Comparison of ENCODE assay signal across 16 cellular contexts in the genomic region with DNA sequence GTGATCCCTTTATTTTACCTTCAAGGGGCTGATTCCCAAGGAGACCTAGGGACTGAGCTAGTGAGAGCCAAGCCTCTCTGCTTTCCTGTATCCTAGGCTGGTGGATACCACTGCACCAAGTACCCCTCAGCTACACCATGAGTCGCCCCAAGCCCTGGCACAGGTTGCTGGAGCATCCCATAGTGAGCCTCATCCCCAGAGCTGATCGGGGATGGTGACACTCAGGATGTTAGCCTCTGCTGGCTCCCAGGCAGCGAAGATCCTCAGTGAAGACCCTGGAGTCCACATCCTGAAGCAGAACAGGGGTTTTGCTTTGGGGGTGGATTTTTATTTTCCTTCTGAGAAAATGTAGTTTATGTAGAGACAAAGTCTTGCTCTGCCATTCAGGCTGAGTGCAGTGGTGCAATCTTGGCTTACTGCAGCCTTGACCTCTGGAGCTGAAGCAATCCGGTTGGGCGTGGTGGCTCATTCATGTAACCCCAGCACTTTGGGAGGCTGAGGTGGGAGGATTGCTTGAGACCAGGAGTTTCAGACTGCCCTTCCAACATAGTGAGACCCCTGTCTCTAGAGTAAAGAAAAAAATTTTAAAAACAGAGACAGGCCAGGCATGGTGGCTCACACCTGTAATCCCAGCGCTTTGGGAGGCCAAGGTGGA. TPM values are rescaled to one million over a fixed set of nuclear protein-coding genes. Genes with fewer than 3 reads are reported as not detected.
DNase-seq lines count a peak whose midpoint lies in the region; ATAC-seq, FAIRE-seq and TF ChIP-seq lines count a peak whose summit lies in the region.
"Had no signal": no experiment of that assay in that cellular context is flagged by ENCODE, and none has a peak within 500 bp of the region (broad histone marks: within the 10 kb centered on the region; RNA-seq: fewer than 3 reads in every experiment).

No MANE protein-coding gene starts in this region.

- no peak overlapping the region for H3K4me3 Mint-ChIP-seq in activated CD8-positive, alpha-beta T cell treated with anti-CD3 and anti-CD28 coated beads for 36 hours
- H3K4me3 Mint-ChIP-seq: CD4-positive, alpha-beta T cell had no signal

- H3K4me1 ChIP-seq in mucosa of descending colon (ENCODE audit: low read depth) (no peaks in the 10 kb centered on the region), tibial artery (no peaks in the 10 kb centered on the region)

- peaks cover 2% of the 10 kb centered on the region for H3K27me3 Mint-ChIP-seq in activated CD8-positive, alpha-beta T cell treated with anti-CD3 and anti-CD28 coated beads for 36 hours
- H3K27me3 Mint-ChIP-seq: CD4-positive, alpha-beta T cell had no signal

- H3K36me3 Mint-ChIP-seq in activated CD8-positive, alpha-beta T cell treated with anti-CD3 and anti-CD28 coated beads for 36 hours (ENCODE audit: low read depth) = peaks cover 26% of the 10 kb centered on the region

- POLR2A ChIA-PET in HEK293T (lab: Yijun Ruan, JAX) = interaction anchor here (1.3 kb wide), 1 partner anchor 12 kb away, joined by 3 read pairs; no protein-coding TSS in a partner anchor
- POLR2A ChIA-PET in RWPE1 (lab: Yijun Ruan, JAX; ENCODE audit: low non-redundant PET) = no interaction called here
- POLR2A ChIA-PET in activated CD8-positive, alpha-beta T cell treated with anti-CD3 and anti-CD28 coated beads for 36 hours (lab: Charles Lee) = interaction anchor here (1.3 kb wide), 1 partner anchor 12 kb away, joined by 4 read pairs; no protein-coding TSS in a partner anchor

- H3K4me3 ChIP-seq in mucosa of descending colon (no peak overlapping the region), tibial artery (no peak overlapping the region)

- H3K36me3 ChIP-seq in mucosa of descending colon (ENCODE audit: low read depth) (no peaks in the 10 kb centered on the region), tibial artery (peaks cover 9 to 49% (median 35%) of the 10 kb centered on the region in 3 donors)

- ATAC-seq in mucosa of descending colon = peak; percentile 32
- ATAC-seq in activated CD8-positive, alpha-beta T cell treated with anti-CD3 and anti-CD28 coated beads for 36 hours = no peak

- no peak for FAIRE-seq in D721Med (lab: Jason Lieb, UNC)

- no peak overlapping the region for H3K27ac Mint-ChIP-seq in activated CD8-positive, alpha-beta T cell treated with anti-CD3 and anti-CD28 coated beads for 36 hours
- H3K27ac Mint-ChIP-seq: CD4-positive, alpha-beta T cell had no signal

- H3K9me3 Mint-ChIP-seq in activated CD8-positive, alpha-beta T cell treated with anti-CD3 and anti-CD28 coated beads for 36 hours = no peaks in the 10 kb centered on the region
- H3K9me3 Mint-ChIP-seq: CD4-positive, alpha-beta T cell had no signal

- intact Hi-C loops in mucosa of descending colon (cut with DNase I, micrococcal nuclease) = no loop called here
- intact Hi-C loops in tibial artery (cut with DNase I; ENCODE audit: low total_unique reads) = no loop called here
- intact Hi-C loops in activated CD8-positive, alpha-beta T cell treated with anti-CD3 and anti-CD28 coated beads for 36 hours (cut with micrococcal nuclease) = no loop called here

- no peaks in the 10 kb centered on the region for H3K4me1 Mint-ChIP-seq in activated CD8-positive, alpha-beta T cell treated with anti-CD3 and anti-CD28 coated beads for 36 hours (ENCODE audit: low read depth)

- DNase-seq in HEK293T (ENCODE audit: extremely low spot score) (no peak), RWPE1 (ENCODE audit: low spot score) (no peak), epithelial cell of prostate (ENCODE audit: low read depth, low spot score) (no peak), mucosa of descending colon (peak in 1 of 3 donors; percentile 21), tibial artery (no peak), D721Med (ENCODE audit: insufficient read length, low spot score) (no peak)
- DNase-seq in activated CD8-positive, alpha-beta T cell treated with anti-CD3 and anti-CD28 coated beads for 36 hours = no peak
- DNase-seq: ACHN; CD4-positive, alpha-beta T cell; GF-D8; H7; NCI-H1092; NCI-H1694; NCI-H2107; NCI-H226; NCI-H526 had no signal

- TF ChIP-seq CTCF in RWPE1 (conservative IDR thresholded peaks at IDR 0.05; ENCODE audit: low read depth) (no peak), mucosa of descending colon (IDR thresholded peaks at IDR 0.05) (no peak), tibial artery (IDR thresholded peaks at IDR 0.05) (no peak), D721Med (IDR thresholded peaks at IDR 0.05; ENCODE audit: insufficient read depth, missing control alignments) (no peak)
- TF ChIP-seq CTCF in activated CD8-positive, alpha-beta T cell treated with anti-CD3 and anti-CD28 coated beads for 36 hours (IDR thresholded peaks at IDR 0.05) = no peak

- H3K27ac ChIP-seq in RWPE1 = peak overlapping the region; percentile 43
- H3K27ac ChIP-seq in epithelial cell of prostate = peak overlapping the region; percentile 58
- no peak overlapping the region for H3K27ac ChIP-seq in tibial artery

- CTCF ChIA-PET in HEK293T (lab: Yijun Ruan, JAX) (no interaction called here), RWPE1 (lab: Yijun Ruan, JAX) (no interaction called here)
- CTCF ChIA-PET in activated CD8-positive, alpha-beta T cell treated with anti-CD3 and anti-CD28 coated beads for 36 hours (lab: Charles Lee) = no interaction called here

- H3K9me3 ChIP-seq in mucosa of descending colon (no peaks in the 10 kb centered on the region), tibial artery (no peaks in the 10 kb centered on the region)

- no peaks in the 10 kb centered on the region for H3K27me3 ChIP-seq in tibial artery

TF ChIP-seq in HEK293T, 16 proteins besides CTCF, POLR2A, EP300 and RAD21:
- TF ChIP-seq ELF4 (IDR thresholded peaks at IDR 0.05) (0 out of 2 replicates have a peak, but pooled peaks have one; percentile 12), FOXA1 (IDR thresholded peaks at IDR 0.05) (no peak), HDGF (IDR thresholded peaks at IDR 0.05; ENCODE audit: borderline replicate concordance) (no peak), SUZ12 (IDR thresholded peaks at IDR 0.05) (no peak), LEF1 (IDR thresholded peaks at IDR 0.05; ENCODE audit: borderline replicate concordance) (no peak), TARDBP (IDR thresholded peaks at IDR 0.05) (no peak), ZNF384 (IDR thresholded peaks at IDR 0.05) (no peak)

RNA-seq across cellular contexts. Expression of gene ZNF212, which starts 12.5 kb away (rescaled TPM):
- total RNA-seq in mucosa of descending colon = 10 to 100 TPM in 2 of 3 donors, 1 to 10 TPM in 1; 9.7 to 12.8 (median 11.9) TPM
- total RNA-seq in activated CD8-positive, alpha-beta T cell treated with anti-CD3 and anti-CD28 coated beads for 36 hours = 10 to 100 TPM; 10.5 to 13.4 TPM

RNA-seq across cellular contexts. Expression of gene ZNF282, which starts 31.6 kb away (rescaled TPM):
- 10 to 100 TPM; 22.0 to 32.4 (median 28.1) TPM for total RNA-seq in mucosa of descending colon
- total RNA-seq in activated CD8-positive, alpha-beta T cell treated with anti-CD3 and anti-CD28 coated beads for 36 hours = 10 to 100 TPM; 29.3 to 29.7 TPM

RNA-seq across cellular contexts. Expression of gene ZNF783, which starts 35.0 kb away (rescaled TPM):
- 10 to 100 TPM in 2 of 3 donors, 1 to 10 TPM in 1; 9.2 to 18.2 (median 12.9) TPM for total RNA-seq in mucosa of descending colon
- total RNA-seq in activated CD8-positive, alpha-beta T cell treated with anti-CD3 and anti-CD28 coated beads for 36 hours = 10 to 100 TPM; 13.2 to 13.4 TPM

Comparison
In these comparisons a context has a peak if more than half of its experiments do, and no peak if none do; other contexts are left out.
1. H3K27ac ChIP-seq: peak in RWPE1 (single experiment) and epithelial cell of prostate (single experiment); none in tibial artery (0 of 2).